In the genomic region with DNA sequence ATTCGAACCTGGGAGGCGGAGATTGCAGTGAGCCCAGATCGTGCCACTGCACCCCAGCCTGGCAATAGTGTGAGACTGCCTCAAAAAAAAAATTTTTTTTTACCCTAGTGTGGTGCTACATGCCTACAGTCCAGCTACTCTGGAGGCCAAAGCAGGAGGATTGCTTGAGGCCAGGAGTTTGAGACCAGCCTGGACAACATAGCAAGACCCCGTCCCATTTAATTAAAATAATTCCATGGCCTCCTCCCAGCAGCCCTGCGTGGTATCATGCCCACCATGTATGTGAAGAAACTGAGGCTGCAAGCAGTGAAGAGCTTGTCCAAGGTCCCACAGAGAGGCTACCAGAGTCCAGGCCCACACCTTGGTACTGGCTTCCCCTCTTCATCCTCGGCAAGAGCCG, we compare ENCODE assay signal across 15 cellular contexts. TPM values are rescaled to one million over a fixed set of nuclear protein-coding genes. Genes with fewer than 3 reads are reported as not detected.
A peak's percentile ranks its signal among the peaks of the same experiment; 100 is the strongest.
DNase-seq lines count a peak whose midpoint lies in the region; ATAC-seq and TF ChIP-seq lines count a peak whose summit lies in the region.
"Had no signal": no experiment of that assay in that cellular context is flagged by ENCODE, and none has a peak within 500 bp of the region (broad histone marks: within the 10 kb centered on the region; RNA-seq: fewer than 3 reads in every experiment).

No MANE protein-coding gene starts in this region.

- H3K36me3 ChIP-seq in transverse colon: peaks cover 0 to 9% (median 4%) of the 10 kb centered on the region in 4 donors
- H3K36me3 ChIP-seq: HAP-1 had no signal

- no peak for TF ChIP-seq CTCF in activated CD8-positive, alpha-beta T cell treated with anti-CD3 and anti-CD28 coated beads for 36 hours (IDR thresholded peaks at IDR 0.05)
- TF ChIP-seq CTCF in transverse colon (IDR thresholded peaks at IDR 0.05): no peak

- H3K4me3 Mint-ChIP-seq in activated naive CD4-positive, alpha-beta T cell treated with anti-CD3 and anti-CD28 coated beads, Interleukin-2, amount 10 ng/mL, durations not matched to agents 7 days and 5 days: no peak overlapping the region
- H3K4me3 Mint-ChIP-seq in activated CD8-positive, alpha-beta T cell treated with anti-CD3 and anti-CD28 coated beads for 36 hours: no peak overlapping the region
- H3K4me3 Mint-ChIP-seq in immature natural killer cell: peak overlapping the region in 4 of 5 donors; percentile 17 to 89 (median 54)

- peaks cover 41% of the 10 kb centered on the region for H3K36me3 Mint-ChIP-seq in activated naive CD4-positive, alpha-beta T cell treated with anti-CD3 and anti-CD28 coated beads, Interleukin-2, amount 10 ng/mL, durations not matched to agents 7 days and 5 days
- H3K36me3 Mint-ChIP-seq in activated CD8-positive, alpha-beta T cell treated with anti-CD3 and anti-CD28 coated beads for 36 hours (ENCODE audit: low read depth): peaks cover 12% of the 10 kb centered on the region
- H3K36me3 Mint-ChIP-seq in immature natural killer cell: peaks cover under 1 to 20% (median 8%) of the 10 kb centered on the region in 3 donors

- no peaks in the 10 kb centered on the region for H3K27me3 Mint-ChIP-seq in activated naive CD4-positive, alpha-beta T cell treated with anti-CD3 and anti-CD28 coated beads, Interleukin-2, amount 10 ng/mL, durations not matched to agents 7 days and 5 days
- H3K27me3 Mint-ChIP-seq in activated CD8-positive, alpha-beta T cell treated with anti-CD3 and anti-CD28 coated beads for 36 hours: no peaks in the 10 kb centered on the region
- H3K27me3 Mint-ChIP-seq in immature natural killer cell (ENCODE audit: low read depth in 3 of 3): peaks cover 2 to 13% (median 10%) of the 10 kb centered on the region in 3 donors

- intact Hi-C loops in activated CD8-positive, alpha-beta T cell treated with anti-CD3 and anti-CD28 coated beads for 36 hours (cut with micrococcal nuclease): no loop called here
- intact Hi-C loops in transverse colon (cut with DNase I; ENCODE audit: low total_unique reads): no loop called here

- no peak for TF ChIP-seq EP300 in transverse colon (IDR thresholded peaks at IDR 0.05; ENCODE audit: low read depth)

- ATAC-seq in activated CD8-positive, alpha-beta T cell treated with anti-CD3 and anti-CD28 coated beads for 36 hours: no peak

- CTCF ChIA-PET in activated naive CD4-positive, alpha-beta T cell treated with anti-CD3 and anti-CD28 coated beads, Interleukin-2, amount 10 ng/mL, durations not matched to agents 7 days and 5 days (lab: Charles Lee): interaction anchor here (0.6 to 2.1 kb wide), 4 partner anchors 20 to 674 kb away, joined by 3 to 7 read pairs (median 4); partner anchors contain the start of gene KYAT1
- CTCF ChIA-PET in activated CD8-positive, alpha-beta T cell treated with anti-CD3 and anti-CD28 coated beads for 36 hours (lab: Charles Lee): interaction anchor here (1.0 to 1.9 kb wide), 4 partner anchors 26 to 539 kb away, joined by 3 to 7 read pairs (median 4); no protein-coding TSS in a partner anchor

- H3K4me1 ChIP-seq in transverse colon: peaks cover 21 to 41% (median 22%) of the 10 kb centered on the region in 4 donors
- H3K4me1 ChIP-seq: HAP-1 had no signal

- H3K9me3 ChIP-seq in transverse colon: no peaks in the 10 kb centered on the region
- H3K9me3 ChIP-seq: HAP-1, MG63, neutrophil had no signal

- TF ChIP-seq POLR2A in transverse colon (IDR thresholded peaks at IDR 0.05): no peak

- peaks cover 87% of the 10 kb centered on the region for H3K4me1 Mint-ChIP-seq in activated naive CD4-positive, alpha-beta T cell treated with anti-CD3 and anti-CD28 coated beads, Interleukin-2, amount 10 ng/mL, durations not matched to agents 7 days and 5 days
- peaks cover 64% of the 10 kb centered on the region for H3K4me1 Mint-ChIP-seq in activated CD8-positive, alpha-beta T cell treated with anti-CD3 and anti-CD28 coated beads for 36 hours (ENCODE audit: low read depth)
- peaks cover 84% of the 10 kb centered on the region in 2 donors for H3K4me1 Mint-ChIP-seq in immature natural killer cell

- peak overlapping the region; percentile 93 for H3K27ac Mint-ChIP-seq in activated naive CD4-positive, alpha-beta T cell treated with anti-CD3 and anti-CD28 coated beads, Interleukin-2, amount 10 ng/mL, durations not matched to agents 7 days and 5 days
- H3K27ac Mint-ChIP-seq in activated CD8-positive, alpha-beta T cell treated with anti-CD3 and anti-CD28 coated beads for 36 hours: peak overlapping the region; percentile 34
- H3K27ac Mint-ChIP-seq in immature natural killer cell: peak overlapping the region; percentile 93 to 97 (median 96)

- in situ Hi-C loops in transverse colon (cut with MboI; ENCODE audit: low pct_ligation_motif_present in 1 of 4, low pct_unique_long_range_greater_than_20kb in 1 of 4, low sequenced_read_pairs in 3 of 4): no loop called here

- H3K4me3 ChIP-seq in transverse colon: no peak overlapping the region
- H3K4me3 ChIP-seq: HAP-1, MG63 had no signal

- no peaks in the 10 kb centered on the region for H3K27me3 ChIP-seq in transverse colon
- H3K27me3 ChIP-seq: MG63, neutrophil had no signal

- peak overlapping the region; percentile 65 to 83 (median 73) for H3K27ac ChIP-seq in transverse colon
- H3K27ac ChIP-seq: neutrophil had no signal

- POLR2A ChIA-PET in activated CD8-positive, alpha-beta T cell treated with anti-CD3 and anti-CD28 coated beads for 36 hours (lab: Charles Lee): interaction anchor here (0.7 to 2.0 kb wide), 10 partner anchors 9 to 809 kb away, joined by 3 to 15 read pairs (median 4); partner anchors contain the start of genes KYAT1, LRRC8A and PHYHD1

- 88% methylated on average over 7 of the region's 7 CpGs; no CpG with 5 or more reads in 1 of the 2 donors for WGBS in transverse colon (ENCODE audit: low coverage in 1 of 2), 2 donors

- no peaks in the 10 kb centered on the region for H3K9me3 Mint-ChIP-seq in activated naive CD4-positive, alpha-beta T cell treated with anti-CD3 and anti-CD28 coated beads, Interleukin-2, amount 10 ng/mL, durations not matched to agents 7 days and 5 days
- no peaks in the 10 kb centered on the region for H3K9me3 Mint-ChIP-seq in activated CD8-positive, alpha-beta T cell treated with anti-CD3 and anti-CD28 coated beads for 36 hours
- no peaks in the 10 kb centered on the region for H3K9me3 Mint-ChIP-seq in immature natural killer cell

- DNase-seq in activated naive CD4-positive, alpha-beta T cell treated with anti-CD3 and anti-CD28 coated beads, Interleukin-2, amount 10 ng/mL, durations not matched to agents 7 days and 5 days: no peak
- DNase-seq in activated naive CD4-positive, alpha-beta T cell treated with Interleukin-2 at 50 U/mL for 16 hours: no peak
- DNase-seq in activated CD8-positive, alpha-beta T cell treated with anti-CD3 and anti-CD28 coated beads for 36 hours: no peak
- DNase-seq in immature natural killer cell (no peak), transverse colon (no peak), NOMO-1 treated with DMSO at 0.1 percent for 48 hours (lab: John Stamatoyannopoulos, UW; ENCODE audit: unreplicated experiment) (no peak), COR-L47 (lab: John Stamatoyannopoulos, UW) (no peak), NCI-H2029 (lab: John Stamatoyannopoulos, UW) (no peak)
- DNase-seq: activated CD4-positive, alpha-beta T cell treated with anti-CD3 and anti-CD28 coated beads for 1 hour; activated effector memory CD4-positive, alpha-beta T cell treated with anti-CD3 and anti-CD28 coated beads, Interleukin-2, amount 50 U/mL, for 16 hours; DMS153; MG63; NCI-H2171 treated with DMSO at 0.1 percent for 48 hours had no signal

RNA-seq across cellular contexts. Expression of gene PHYHD1, which starts 19.4 kb away (rescaled TPM):
- total RNA-seq in activated CD8-positive, alpha-beta T cell treated with anti-CD3 and anti-CD28 coated beads for 36 hours: 1 to 10 TPM in 1 of 2 experiments, under 1 TPM in 1; 0.61 to 1.5 TPM
- polyA plus RNA-seq in immature natural killer cell: 1 to 10 TPM; 2.7 to 7.1 (median 4.1) TPM
- total RNA-seq in transverse colon: 10 to 100 TPM in 1 of 4 donors, 1 to 10 TPM in 3; 3.2 to 22.4 (median 5.5) TPM

RNA-seq across cellular contexts. Expression of gene LRRC8A, which starts 19.4 kb away (rescaled TPM):
- 10 to 100 TPM; 15.1 to 16.2 TPM for total RNA-seq in activated CD8-positive, alpha-beta T cell treated with anti-CD3 and anti-CD28 coated beads for 36 hours
- 10 to 100 TPM; 29.3 to 98.2 (median 34.6) TPM for polyA plus RNA-seq in immature natural killer cell
- total RNA-seq in transverse colon: 100 to 1,000 TPM in 1 of 4 donors, 10 to 100 TPM in 3; 29.4 to 116 (median 35.5) TPM

RNA-seq across cellular contexts. Expression of gene KYAT1, which starts 19.6 kb away (rescaled TPM):
- 10 to 100 TPM; 17.0 to 18.6 TPM for total RNA-seq in activated CD8-positive, alpha-beta T cell treated with anti-CD3 and anti-CD28 coated beads for 36 hours
- polyA plus RNA-seq in immature natural killer cell: 10 to 100 TPM in 1 of 3 donors, 1 to 10 TPM in 2; 9.6 to 10.1 (median 10.0) TPM
- 1 to 10 TPM in 2 of 4 donors, not detected in 2; 1.6 to 3.5 TPM for total RNA-seq in transverse colon

RNA-seq across cellular contexts. Expression of gene DOLK, which starts 46.0 kb away (rescaled TPM):
- total RNA-seq in activated CD8-positive, alpha-beta T cell treated with anti-CD3 and anti-CD28 coated beads for 36 hours: 1 to 10 TPM; 5.7 TPM
- polyA plus RNA-seq in immature natural killer cell: 10 to 100 TPM in 1 of 3 donors, 1 to 10 TPM in 2; 9.5 to 18.0 (median 10.0) TPM
- 10 to 100 TPM in 3 of 4 donors, 1 to 10 TPM in 1; 9.2 to 20.6 (median 11.7) TPM for total RNA-seq in transverse colon

RNA-seq across cellular contexts. Expression of gene NUP188, which starts 46.1 kb away (rescaled TPM):
- 100 to 1,000 TPM in 1 of 2 experiments, 10 to 100 TPM in 1; 96.2 to 110 TPM for total RNA-seq in activated CD8-positive, alpha-beta T cell treated with anti-CD3 and anti-CD28 coated beads for 36 hours
- polyA plus RNA-seq in immature natural killer cell: 10 to 100 TPM; 12.2 to 31.8 (median 18.6) TPM
- 10 to 100 TPM; 18.0 to 79.3 (median 38.4) TPM for total RNA-seq in transverse colon

Comparison
In these comparisons a context has a peak if more than half of its experiments do, and no peak if none do; other contexts are left out.
1. H3K27ac Mint-ChIP-seq: peak in every context shown above with its lines; median percentile 96 in immature natural killer cell; 93 in activated naive CD4-positive, alpha-beta T cell treated with anti-CD3 and anti-CD28 coated beads, Interleukin-2, amount 10 ng/mL, durations not matched to agents 7 days and 5 days; 34 in activated CD8-positive, alpha-beta T cell treated with anti-CD3 and anti-CD28 coated beads for 36 hours.
2. H3K4me3 Mint-ChIP-seq: peak in immature natural killer cell (4 of 5); none in activated naive CD4-positive, alpha-beta T cell treated with anti-CD3 and anti-CD28 coated beads, Interleukin-2, amount 10 ng/mL, durations not matched to agents 7 days and 5 days (single experiment) and activated CD8-positive, alpha-beta T cell treated with anti-CD3 and anti-CD28 coated beads for 36 hours (single experiment).
3. RNA of gene KYAT1, which starts 19.6 kb away (total RNA-seq): 17.0 to 18.6 TPM in activated CD8-positive, alpha-beta T cell treated with anti-CD3 and anti-CD28 coated beads for 36 hours; 1.6 to 3.5 TPM in transverse colon; every median in the first group is over 4 times any median in the second.